Comparison of ENCODE assay signal across 8 cellular contexts in genomic region chr9:110256142-110256391, GRCh38. TPM values are rescaled to one million over a fixed set of nuclear protein-coding genes. Genes with fewer than 3 reads are reported as not detected.
DNase-seq lines count a peak whose midpoint lies in the region; ATAC-seq lines count a peak whose summit lies in the region.

No MANE protein-coding gene starts in this region.

- H3K36me3 Mint-ChIP-seq in T-helper 1 cell treated with Interleukin-12 subunit alpha and Interleukin-12 subunit beta and Interleukin-4 antibody, amounts not matched to agents 30 μg/mL and 1 μg/mL, for 36 hours (ENCODE audit: low read depth), result peaks cover 13% of the 10 kb centered on the region
- peaks cover 25% of the 10 kb centered on the region for H3K36me3 Mint-ChIP-seq in activated CD8-positive, alpha-beta T cell treated with anti-CD3 and anti-CD28 coated beads, Interleukin-2, amount 10 ng/mL, durations not matched to agents 7 days and 5 days (ENCODE audit: low read depth)

- no peaks in the 10 kb centered on the region for H3K9me3 ChIP-seq in right cardiac atrium (ENCODE audit: control insufficient read depth, low read length)

- H3K4me3 Mint-ChIP-seq in T-helper 1 cell treated with Interleukin-12 subunit alpha and Interleukin-12 subunit beta and Interleukin-4 antibody, amounts not matched to agents 30 μg/mL and 1 μg/mL, for 36 hours, result peak overlapping the region; percentile 96
- peak overlapping the region; percentile 88 for H3K4me3 Mint-ChIP-seq in activated CD8-positive, alpha-beta T cell treated with anti-CD3 and anti-CD28 coated beads, Interleukin-2, amount 10 ng/mL, durations not matched to agents 7 days and 5 days

- H3K4me3 ChIP-seq in right cardiac atrium (ENCODE audit: low read length) (peak overlapping the region; percentile 81), skin epidermis (peak overlapping the region; percentile 72 to 93 (median 83))

- H3K9me3 Mint-ChIP-seq in T-helper 1 cell treated with Interleukin-12 subunit alpha and Interleukin-12 subunit beta and Interleukin-4 antibody, amounts not matched to agents 30 μg/mL and 1 μg/mL, for 36 hours, result no peaks in the 10 kb centered on the region
- no peaks in the 10 kb centered on the region for H3K9me3 Mint-ChIP-seq in activated CD8-positive, alpha-beta T cell treated with anti-CD3 and anti-CD28 coated beads, Interleukin-2, amount 10 ng/mL, durations not matched to agents 7 days and 5 days (ENCODE audit: insufficient read depth)

- intact Hi-C loops in right cardiac atrium (cut with DNase I), result no loop called here

- CTCF ChIA-PET in activated CD8-positive, alpha-beta T cell treated with anti-CD3 and anti-CD28 coated beads, Interleukin-2, amount 10 ng/mL, durations not matched to agents 7 days and 5 days (lab: Charles Lee), result no interaction called here

- POLR2A ChIA-PET in activated CD8-positive, alpha-beta T cell treated with anti-CD3 and anti-CD28 coated beads, Interleukin-2, amount 10 ng/mL, durations not matched to agents 7 days and 5 days (lab: Charles Lee), result interaction anchor here (0.6 to 1.7 kb wide), 11 partner anchors 9 to 1446 kb away, joined by 3 to 12 read pairs (median 4); partner anchors contain the start of gene GNG10

- H3K27me3 Mint-ChIP-seq in T-helper 1 cell treated with Interleukin-12 subunit alpha and Interleukin-12 subunit beta and Interleukin-4 antibody, amounts not matched to agents 30 μg/mL and 1 μg/mL, for 36 hours (ENCODE audit: low read depth), result peaks cover 6% of the 10 kb centered on the region
- H3K27me3 Mint-ChIP-seq in activated CD8-positive, alpha-beta T cell treated with anti-CD3 and anti-CD28 coated beads, Interleukin-2, amount 10 ng/mL, durations not matched to agents 7 days and 5 days (ENCODE audit: low read depth), result no peaks in the 10 kb centered on the region

- WGBS in right cardiac atrium, result under 1% methylated on average over 29 of the region's 29 CpGs

- peaks cover 7% of the 10 kb centered on the region for H3K4me1 ChIP-seq in right cardiac atrium (ENCODE audit: control insufficient read depth, insufficient read depth, low read length)

- no peaks in the 10 kb centered on the region for H3K27me3 ChIP-seq in right cardiac atrium (ENCODE audit: control insufficient read depth, insufficient read depth)

- DNase-seq in T-helper 1 cell (no peak), right cardiac atrium (peak in 1 of 3 donors; percentile 78), NCI-H2227 treated with DMSO at 0.1 percent for 48 hours (lab: John Stamatoyannopoulos, UW) (no peak)
- peak; percentile 44 for DNase-seq in activated CD8-positive, alpha-beta T cell treated with anti-CD3 and anti-CD28 coated beads, Interleukin-2, amount 10 ng/mL, durations not matched to agents 7 days and 5 days

- H3K27ac Mint-ChIP-seq in T-helper 1 cell treated with Interleukin-12 subunit alpha and Interleukin-12 subunit beta and Interleukin-4 antibody, amounts not matched to agents 30 μg/mL and 1 μg/mL, for 36 hours, result peak overlapping the region; percentile 98
- peak overlapping the region; percentile 95 for H3K27ac Mint-ChIP-seq in activated CD8-positive, alpha-beta T cell treated with anti-CD3 and anti-CD28 coated beads, Interleukin-2, amount 10 ng/mL, durations not matched to agents 7 days and 5 days

- no peak for ATAC-seq in activated CD8-positive, alpha-beta T cell treated with anti-CD3 and anti-CD28 coated beads, Interleukin-2, amount 10 ng/mL, durations not matched to agents 7 days and 5 days
- ATAC-seq in right cardiac atrium (peak; percentile 44 to 50), GM19467 (IDR thresholded peaks at IDR 0.05; ENCODE audit: unreplicated experiment) (no peak), HG03439 (IDR thresholded peaks at IDR 0.05; ENCODE audit: unreplicated experiment) (no peak)

- H3K27ac ChIP-seq in right cardiac atrium (ENCODE audit: low read length) (peak overlapping the region; percentile 75), skin epidermis (peak overlapping the region; percentile 64 to 99 (median 95))

- H3K4me1 Mint-ChIP-seq in T-helper 1 cell treated with Interleukin-12 subunit alpha and Interleukin-12 subunit beta and Interleukin-4 antibody, amounts not matched to agents 30 μg/mL and 1 μg/mL, for 36 hours (ENCODE audit: low read depth), result peaks cover 47% of the 10 kb centered on the region
- peaks cover 40% of the 10 kb centered on the region for H3K4me1 Mint-ChIP-seq in activated CD8-positive, alpha-beta T cell treated with anti-CD3 and anti-CD28 coated beads, Interleukin-2, amount 10 ng/mL, durations not matched to agents 7 days and 5 days (ENCODE audit: low read depth)

RNA-seq across cellular contexts. Expression of gene TXN, which starts 0.2 kb away (rescaled TPM):
- 100 to 1,000 TPM; 251 to 256 TPM for total RNA-seq in activated CD8-positive, alpha-beta T cell treated with anti-CD3 and anti-CD28 coated beads, Interleukin-2, amount 10 ng/mL, durations not matched to agents 7 days and 5 days
- 10 to 100 TPM; 59.0 to 78.5 (median 64.6) TPM for total RNA-seq in right cardiac atrium
- polyA plus RNA-seq in right cardiac atrium, result 95.1 TPM

RNA-seq across cellular contexts. Expression of gene C9orf152, which starts 48.1 kb away (rescaled TPM):
- total RNA-seq in activated CD8-positive, alpha-beta T cell treated with anti-CD3 and anti-CD28 coated beads, Interleukin-2, amount 10 ng/mL, durations not matched to agents 7 days and 5 days, result not detected
- not detected for total RNA-seq in right cardiac atrium
- not detected for polyA plus RNA-seq in right cardiac atrium

Comparison
In these comparisons a context has a peak if more than half of its experiments do, and no peak if none do; other contexts are left out.
1. ATAC-seq: peak in right cardiac atrium (2 of 2); none in activated CD8-positive, alpha-beta T cell treated with anti-CD3 and anti-CD28 coated beads, Interleukin-2, amount 10 ng/mL, durations not matched to agents 7 days and 5 days (single experiment), GM19467 (single experiment) and HG03439 (single experiment).